1 cellular context compared by ENCODE assay signal in genomic region chr16:31188450-31189411, GRCh38.
TF ChIP-seq lines count a peak whose summit lies in the region.

No MANE protein-coding gene starts in this region.

TF ChIP-seq in A549, 52 proteins besides CTCF, POLR2A, EP300 and RAD21:
- peak; percentile 22; the same call in 1 of the 2 replicates for TF ChIP-seq REST (IDR thresholded peaks at IDR 0.05)
- TF ChIP-seq HEYL (CRISPR knock-in tag; IDR thresholded peaks at IDR 0.05), result no peak
- no peak for TF ChIP-seq MAZ (IDR thresholded peaks at IDR 0.05; ENCODE audit: borderline replicate concordance, low read depth, low read length)
- TF ChIP-seq FOSB (CRISPR knock-in tag; IDR thresholded peaks at IDR 0.05), result peak; percentile 43; the same call in 1 of the 2 replicates
- TF ChIP-seq TFCP2L1 (CRISPR knock-in tag; IDR thresholded peaks at IDR 0.05), result peak; percentile 81; the same call in 1 of the 2 replicates
